Comparison of ENCODE assay signal across 12 cellular contexts in genomic region chr11:32529994-32530588, GRCh38. TPM values are rescaled to one million over a fixed set of nuclear protein-coding genes. Genes with fewer than 3 reads are reported as not detected.
A peak's percentile ranks its signal among the peaks of the same experiment; 100 is the strongest.
DNase-seq lines count a peak whose midpoint lies in the region; ATAC-seq lines count a peak whose summit lies in the region.
"Had no signal": no experiment of that assay in that cellular context is flagged by ENCODE, and none has a peak within 500 bp of the region (broad histone marks: within the 10 kb centered on the region; RNA-seq: fewer than 3 reads in every experiment).

No MANE protein-coding gene starts in this region.

- H3K27ac Mint-ChIP-seq in stimulated activated memory B cell treated with anti-CD40 and anti-IgM and Interleukin-4, amounts not matched to agents 10 μg/mL and 1 μg/mL and 100 μg/mL, for 72 hours: no peak overlapping the region

- ATAC-seq in GM19025 (IDR thresholded peaks at IDR 0.05; ENCODE audit: low read depth, unreplicated experiment): peak; percentile 99
- ATAC-seq in GM21717 (IDR thresholded peaks at IDR 0.05; ENCODE audit: unreplicated experiment): peak; percentile 91
- ATAC-seq in HG03135 (IDR thresholded peaks at IDR 0.05; ENCODE audit: unreplicated experiment): peak; percentile 99
- peak; percentile 79 for ATAC-seq in stimulated activated memory B cell treated with anti-CD40 and anti-IgM and Interleukin-4, amounts not matched to agents 10 μg/mL and 1 μg/mL and 100 μg/mL, for 72 hours
- no peak for ATAC-seq in Right ventricle myocardium superior (ENCODE audit: poor library complexity)
- ATAC-seq: PC-3 had no signal

- H3K9me3 Mint-ChIP-seq in stimulated activated memory B cell treated with anti-CD40 and anti-IgM and Interleukin-4, amounts not matched to agents 10 μg/mL and 1 μg/mL and 100 μg/mL, for 72 hours: no peaks in the 10 kb centered on the region

- no peaks in the 10 kb centered on the region for H3K36me3 Mint-ChIP-seq in stimulated activated memory B cell treated with anti-CD40 and anti-IgM and Interleukin-4, amounts not matched to agents 10 μg/mL and 1 μg/mL and 100 μg/mL, for 72 hours

- DNase-seq in C1 segment of cervical spinal cord (lab: John Stamatoyannopoulos, UW) (no peak), Right ventricle myocardium superior (no peak)
- no peak for DNase-seq in activated T-cell treated with anti-CD3 and anti-CD28 coated beads, Interleukin-2, amount 50 U/mL, for 1 hour
- DNase-seq: DMS53; NCI-H1105; ovary; PC-3; stimulated activated CD4-positive, alpha-beta T cell treated with anti-CD3 and anti-CD28 coated beads, Interleukin-2, amount 100 ng/mL, for 48 hours had no signal

- no peak overlapping the region for H3K4me3 Mint-ChIP-seq in stimulated activated memory B cell treated with anti-CD40 and anti-IgM and Interleukin-4, amounts not matched to agents 10 μg/mL and 1 μg/mL and 100 μg/mL, for 72 hours

- H3K4me1 Mint-ChIP-seq in stimulated activated memory B cell treated with anti-CD40 and anti-IgM and Interleukin-4, amounts not matched to agents 10 μg/mL and 1 μg/mL and 100 μg/mL, for 72 hours: peaks cover 6% of the 10 kb centered on the region

- peaks cover 14% of the 10 kb centered on the region for H3K27me3 Mint-ChIP-seq in stimulated activated memory B cell treated with anti-CD40 and anti-IgM and Interleukin-4, amounts not matched to agents 10 μg/mL and 1 μg/mL and 100 μg/mL, for 72 hours

- intact Hi-C loops in Right ventricle myocardium superior (cut with DNase I): no loop called here

RNA-seq across cellular contexts. Expression of gene EIF3M, which starts 53.5 kb away (rescaled TPM):
- 182 TPM for total RNA-seq in Right ventricle myocardium superior
